In the genomic region with DNA sequence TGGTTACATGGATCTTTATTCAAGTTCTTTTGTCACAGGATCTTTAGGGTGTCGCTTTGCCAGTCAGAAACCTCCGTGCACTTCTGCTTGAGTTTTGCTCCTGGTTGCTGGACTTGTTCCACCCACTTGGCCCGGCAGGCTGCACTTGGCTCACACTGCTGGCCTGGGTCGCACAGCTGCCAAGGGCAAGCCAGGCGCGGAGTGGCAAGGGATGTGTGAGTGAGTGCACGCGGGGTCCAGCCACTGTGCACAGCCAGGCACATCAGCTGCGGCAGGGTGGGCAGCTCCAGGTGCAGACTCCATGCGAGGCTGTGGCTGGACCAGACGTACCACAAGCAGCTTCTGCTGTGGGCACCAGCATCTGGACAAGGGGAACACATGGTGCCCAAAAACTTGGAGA, we compare ENCODE assay signal across 23 cellular contexts.
"Had no signal": no experiment of that assay in that cellular context is flagged by ENCODE, and none has a peak within 500 bp of the region (broad histone marks: within the 10 kb centered on the region; RNA-seq: fewer than 3 reads in every experiment).

No MANE protein-coding gene starts in this region.

- ATAC-seq: activated CD4-positive, CD25-positive, alpha-beta regulatory T cell treated with anti-CD3 and anti-CD28 coated beads, Interleukin-2, amount 50 U/mL, for 24 hours; esophagus mucosa; gastrocnemius medialis; stimulated activated memory B cell treated with anti-CD40 and anti-IgM and Interleukin-4, amounts not matched to agents 10 μg/mL and 1 μg/mL and 100 μg/mL, for 72 hours had no signal

- FAIRE-seq: urothelium cell line had no signal

- H3K27ac ChIP-seq: ascending aorta, breast epithelium, gastrocnemius medialis, lower lobe of right lung, prostate gland, sigmoid colon, spleen, tibial artery had no signal

- H3K27me3 ChIP-seq: ascending aorta, breast epithelium, gastrocnemius medialis, sigmoid colon, spleen, tibial artery had no signal

- H3K9me3 Mint-ChIP-seq: activated CD4-positive, alpha-beta T cell treated with anti-CD3 and anti-CD28 coated beads, Interleukin-2, amount 10 ng/mL, durations not matched to agents 7 days and 5 days had no signal

- H3K27ac Mint-ChIP-seq: activated CD4-positive, alpha-beta T cell treated with anti-CD3 and anti-CD28 coated beads, Interleukin-2, amount 10 ng/mL, durations not matched to agents 7 days and 5 days; stimulated activated memory B cell treated with anti-CD40 and anti-IgM and Interleukin-4, amounts not matched to agents 10 μg/mL and 1 μg/mL and 100 μg/mL, for 72 hours had no signal

- H3K9me3 ChIP-seq: ascending aorta, breast epithelium, gastrocnemius medialis, lower lobe of right lung, prostate gland, sigmoid colon, tibial artery had no signal

- DNase-seq: activated CD4-positive, alpha-beta T cell treated with anti-CD3 and anti-CD28 coated beads, Interleukin-2, amount 10 ng/mL, durations not matched to agents 7 days and 5 days; activated CD8-positive, alpha-beta memory T cell treated with anti-CD3 and anti-CD28 coated beads for 24 hours; activated CD8-positive, alpha-beta memory T cell treated with anti-CD3 and anti-CD28 coated beads, Interleukin-2, amount 50 U/mL, for 48 hours; activated effector memory CD4-positive, alpha-beta T cell treated with anti-CD3 and anti-CD28 coated beads, Interleukin-2, amount 50 U/mL, for 16 hours; activated naive CD4-positive, alpha-beta T cell treated with anti-CD3 and anti-CD28 coated beads, Interleukin-2, amount 50 U/mL, for 16 hours; activated T-cell treated with anti-CD3 and anti-CD28 coated beads, Interleukin-2, amount 50 U/mL, for 48 hours; cerebellar nuclear complex; cortex of kidney; gastrocnemius medialis; lower lobe of right lung; sigmoid colon; spleen; stimulated activated CD4-positive, alpha-beta T cell treated with anti-CD3 and anti-CD28 coated beads, Interleukin-4, amount 100 ng/mL, for 4 hours; T-helper 1 cell; T1000; tibial artery had no signal

- H3K4me3 Mint-ChIP-seq: activated CD4-positive, alpha-beta T cell treated with anti-CD3 and anti-CD28 coated beads, Interleukin-2, amount 10 ng/mL, durations not matched to agents 7 days and 5 days; stimulated activated memory B cell treated with anti-CD40 and anti-IgM and Interleukin-4, amounts not matched to agents 10 μg/mL and 1 μg/mL and 100 μg/mL, for 72 hours had no signal

- H3K4me1 ChIP-seq: breast epithelium, prostate gland had no signal

- H3K36me3 ChIP-seq: breast epithelium, gastrocnemius medialis, prostate gland had no signal

- H3K4me3 ChIP-seq: ascending aorta, breast epithelium, gastrocnemius medialis, lower lobe of right lung, prostate gland, sigmoid colon, spleen, tibial artery had no signal

- H3K27me3 Mint-ChIP-seq: activated CD4-positive, alpha-beta T cell treated with anti-CD3 and anti-CD28 coated beads, Interleukin-2, amount 10 ng/mL, durations not matched to agents 7 days and 5 days; stimulated activated memory B cell treated with anti-CD40 and anti-IgM and Interleukin-4, amounts not matched to agents 10 μg/mL and 1 μg/mL and 100 μg/mL, for 72 hours had no signal
